ENCODE assay signal across 1 cellular context in genomic region chr11:120192831-120193625, GRCh38.
TF ChIP-seq lines count a peak whose summit lies in the region.

No MANE protein-coding gene starts in this region.

TF ChIP-seq in HepG2, 621 proteins besides CTCF, POLR2A, EP300 and RAD21 (continued from another document and continues in another):
- peak; percentile 45; the same call in 1 of the 2 replicates for TF ChIP-seq PRDM15 (CRISPR knock-in tag; IDR thresholded peaks at IDR 0.05)
- no peak for TF ChIP-seq ZNF225 (CRISPR knock-in tag; IDR thresholded peaks at IDR 0.05)
- TF ChIP-seq POLR2AphosphoS2 (IDR thresholded peaks at IDR 0.05; ENCODE audit: low read depth, low read length), result no peak
- TF ChIP-seq DMTF1 (CRISPR knock-in tag; IDR thresholded peaks at IDR 0.05), result no peak
- peak; percentile 48; the same call in 1 of the 2 replicates for TF ChIP-seq ZNF281 (CRISPR knock-in tag; IDR thresholded peaks at IDR 0.05; ENCODE audit: borderline replicate concordance)
- no peak for TF ChIP-seq KLF13 (CRISPR knock-in tag; IDR thresholded peaks at IDR 0.05)
- TF ChIP-seq POGZ (CRISPR knock-in tag; IDR thresholded peaks at IDR 0.05), result peak; percentile 84
- TF ChIP-seq ARNT2 (CRISPR knock-in tag; IDR thresholded peaks at IDR 0.05; ENCODE audit: low read depth), result no peak; the same call in 1 of the 2 replicates
- TF ChIP-seq RFX5 (IDR thresholded peaks at IDR 0.05; ENCODE audit: low read depth, low read length), result no peak
- TF ChIP-seq IKZF4 (CRISPR knock-in tag; IDR thresholded peaks at IDR 0.05; ENCODE audit: borderline replicate concordance, low read depth, not compliant biosample characterization), result no peak
- TF ChIP-seq SOX6 (IDR thresholded peaks at IDR 0.05), result no peak
- TF ChIP-seq SOX6 (CRISPR knock-in tag; IDR thresholded peaks at IDR 0.05), result peak; percentile 83
- TF ChIP-seq CREB3 (CRISPR knock-in tag; IDR thresholded peaks at IDR 0.05), result no peak
- 0 out of 2 replicates have a peak, but pooled peaks have one; percentile 41 for TF ChIP-seq PRDM10 (CRISPR knock-in tag; IDR thresholded peaks at IDR 0.05; ENCODE audit: low read depth)
- TF ChIP-seq CENPBD1 (CRISPR knock-in tag; IDR thresholded peaks at IDR 0.05; ENCODE audit: borderline replicate concordance, low read depth), result no peak
- peak; percentile 90 for TF ChIP-seq ZNF18 (CRISPR knock-in tag; IDR thresholded peaks at IDR 0.05; ENCODE audit: insufficient replicate concordance)
- TF ChIP-seq ZMYM2 (CRISPR knock-in tag; IDR thresholded peaks at IDR 0.05), result peak; percentile 77; the same call in 1 of the 2 replicates
- peak; percentile 97 for TF ChIP-seq ZNF687 (CRISPR knock-in tag; IDR thresholded peaks at IDR 0.05)
- peak; percentile 57; the same call in 1 of the 2 replicates for TF ChIP-seq ZBTB46 (CRISPR knock-in tag; IDR thresholded peaks at IDR 0.05; ENCODE audit: borderline replicate concordance)
- TF ChIP-seq ZNF841 (CRISPR knock-in tag; IDR thresholded peaks at IDR 0.05; ENCODE audit: borderline replicate concordance), result no peak
- TF ChIP-seq ZNF253 (CRISPR knock-in tag; IDR thresholded peaks at IDR 0.05; ENCODE audit: borderline replicate concordance), result no peak
- TF ChIP-seq ZSCAN9 (CRISPR knock-in tag; IDR thresholded peaks at IDR 0.05; ENCODE audit: borderline replicate concordance), result peak; percentile 69; the same call in 1 of the 2 replicates
- TF ChIP-seq PRPF4 (IDR thresholded peaks at IDR 0.05; ENCODE audit: low read depth, low read length, poor library complexity, severe bottlenecking), result no peak
- TF ChIP-seq KAT2B (IDR thresholded peaks at IDR 0.05; ENCODE audit: borderline replicate concordance, low read depth, low read length), result no peak
- TF ChIP-seq CREM (IDR thresholded peaks at IDR 0.05), result peak; percentile 42; the same call in 1 of the 2 replicates
- TF ChIP-seq CREM (CRISPR knock-in tag; IDR thresholded peaks at IDR 0.05), result no peak
